ENCODE assay signal across 1 cellular context in the genomic region with DNA sequence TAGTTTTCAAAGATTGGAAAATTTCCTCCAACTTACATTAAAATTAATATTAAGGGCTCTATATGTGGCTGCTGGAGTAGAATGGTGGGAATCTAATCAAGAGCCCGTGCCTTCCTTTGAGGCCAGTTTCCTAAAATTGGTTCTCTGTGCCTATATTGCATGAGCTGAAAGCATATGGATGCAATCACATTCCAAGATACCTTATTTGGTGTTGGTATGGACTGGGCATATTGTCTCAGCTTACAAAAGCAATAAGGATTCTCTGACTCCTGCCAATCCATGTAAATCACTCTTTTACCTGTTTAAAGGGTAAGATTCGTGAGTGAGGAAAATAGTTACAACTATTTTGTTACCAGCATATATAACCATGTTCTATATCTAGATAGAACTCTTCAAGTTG.
TF ChIP-seq lines count a peak whose summit lies in the region.

No MANE protein-coding gene starts in this region.

TF ChIP-seq in SK-N-SH treated with all-trans-retinoic acid at 6 μM for 48 hours, 23 proteins besides CTCF, POLR2A, EP300 and RAD21 (continued from another document):
- TF ChIP-seq CSRNP3 (CRISPR knock-in tag; IDR thresholded peaks at IDR 0.05) (no peak), GLIS3 (CRISPR knock-in tag; IDR thresholded peaks at IDR 0.05) (no peak), POU6F1 (CRISPR knock-in tag; IDR thresholded peaks at IDR 0.05; ENCODE audit: borderline replicate concordance, low read depth) (no peak), ZNF8 (CRISPR knock-in tag; IDR thresholded peaks at IDR 0.05) (no peak), RARB (CRISPR knock-in tag; IDR thresholded peaks at IDR 0.05) (no peak), CSDC2 (CRISPR knock-in tag; IDR thresholded peaks at IDR 0.05) (no peak), BACH2 (CRISPR knock-in tag; IDR thresholded peaks at IDR 0.05; ENCODE audit: borderline replicate concordance) (no peak), ZFP3 (CRISPR knock-in tag; IDR thresholded peaks at IDR 0.05) (no peak), ZNF565 (CRISPR knock-in tag; conservative IDR thresholded peaks at IDR 0.05; ENCODE audit: low read depth) (no peak), ESRRG (CRISPR knock-in tag; IDR thresholded peaks at IDR 0.05) (no peak), TCF4 (CRISPR knock-in tag; IDR thresholded peaks at IDR 0.05; ENCODE audit: borderline replicate concordance) (no peak), ISL1 (CRISPR knock-in tag; IDR thresholded peaks at IDR 0.05) (no peak)
